Comparison of ENCODE assay signal across 7 cellular contexts in the genomic region with DNA sequence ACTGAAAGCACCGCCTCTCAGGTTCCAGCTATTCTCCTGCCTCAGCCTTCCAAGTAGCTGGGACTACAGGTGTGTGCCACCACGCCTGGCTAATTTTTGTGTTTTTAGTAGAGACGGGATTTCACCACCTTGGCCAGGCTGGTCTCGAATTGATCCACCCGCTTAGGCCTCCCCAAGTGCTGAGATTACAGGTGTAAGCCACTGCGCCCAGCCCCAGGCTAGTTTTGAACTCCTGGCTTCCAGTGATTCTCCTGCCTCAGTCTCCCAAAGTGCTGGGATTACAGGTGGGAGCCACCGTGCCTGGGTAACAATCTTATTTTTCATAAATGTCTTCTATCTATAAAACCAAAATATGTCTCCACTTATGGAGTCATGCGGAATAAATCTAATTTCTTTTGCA.
DNase-seq lines count a peak whose midpoint lies in the region; ATAC-seq and TF ChIP-seq lines count a peak whose summit lies in the region.
"Not testable (repeated sequence)": the region's sequence is repeated elsewhere in the genome, so short reads cannot be mapped to it uniquely, and the experiment has no call there.

No MANE protein-coding gene starts in this region.

- POLR2A ChIA-PET in CD8-positive, alpha-beta T cell (lab: Charles Lee) = not testable (repeated sequence)
- POLR2A ChIA-PET in activated CD4-positive, alpha-beta memory T cell treated with anti-CD3 and anti-CD28 coated beads, Interleukin-2, amount 10 ng/mL, durations not matched to agents 7 days and 5 days (lab: Charles Lee) = interaction anchor here (1.3 to 1.7 kb wide), 2 partner anchors 137 to 183 kb away, joined by 4 read pairs; a partner anchor contains a TSS

- not testable (repeated sequence) for H3K4me3 ChIP-seq in CD8-positive, alpha-beta T cell (ENCODE audit: low read depth, low read length)

- H3K27ac ChIP-seq in CD8-positive, alpha-beta T cell (ENCODE audit: low read depth, low read length) = not testable (repeated sequence)

- not testable (repeated sequence) for H3K27me3 ChIP-seq in CD8-positive, alpha-beta T cell (ENCODE audit: insufficient read depth, low read length)

- DNase-seq in CD8-positive, alpha-beta T cell; activated CD4-positive, alpha-beta memory T cell treated with anti-CD3 and anti-CD28 coated beads, Interleukin-2, amount 10 ng/mL, durations not matched to agents 7 days and 5 days; activated T-helper 2 cell treated with anti-CD3 and anti-CD28 coated beads, Interferon-gamma antibody, Interleukin-2, Interleukin-4, amounts not matched to agents 10 μg/mL and 5 μg/mL and 100 μg/mL, durations not matched to agents 14 hours and 24 hours and 36 hours (ENCODE audit: low spot score); memory B cell (ENCODE audit: low spot score in 2 of 2): not testable (repeated sequence)

- TF ChIP-seq CTCF in CD8-positive, alpha-beta T cell (IDR thresholded peaks at IDR 0.05); brain (conservative IDR thresholded peaks at IDR 0.05): not testable (repeated sequence)

- not testable (repeated sequence) for H3K9me3 ChIP-seq in CD8-positive, alpha-beta T cell (ENCODE audit: low read length)

- CTCF ChIA-PET in CD8-positive, alpha-beta T cell (lab: Charles Lee) = interaction anchor here (0.6 kb wide), 2 partner anchors 63 to 137 kb away, joined by 3 read pairs; no protein-coding TSS in a partner anchor
- CTCF ChIA-PET in activated CD4-positive, alpha-beta memory T cell treated with anti-CD3 and anti-CD28 coated beads, Interleukin-2, amount 10 ng/mL, durations not matched to agents 7 days and 5 days (lab: Charles Lee) = not testable (repeated sequence)

- ATAC-seq in CD8-positive, alpha-beta T cell; memory B cell (ENCODE audit: low read depth); stimulated activated memory B cell treated with anti-CD40 and anti-IgM and Interleukin-4, amounts not matched to agents 10 μg/mL and 1 μg/mL and 100 μg/mL, for 72 hours: not testable (repeated sequence)

- H3K36me3 Mint-ChIP-seq in CD8-positive, alpha-beta T cell; T-helper 1 cell treated with Interleukin-12 subunit alpha and Interleukin-12 subunit beta and Interleukin-4 antibody, amounts not matched to agents 30 μg/mL and 1 μg/mL, for 36 hours (ENCODE audit: low read depth); activated CD4-positive, alpha-beta memory T cell treated with anti-CD3 and anti-CD28 coated beads, Interleukin-2, amount 10 ng/mL, durations not matched to agents 7 days and 5 days (ENCODE audit: low read depth); activated T-helper 2 cell treated with anti-CD3 and anti-CD28 coated beads, Interferon-gamma antibody, Interleukin-2, Interleukin-4, amounts not matched to agents 10 μg/mL and 5 μg/mL and 100 μg/mL, durations not matched to agents 14 hours and 24 hours and 36 hours (ENCODE audit: low read depth); brain; memory B cell; stimulated activated memory B cell treated with anti-CD40 and anti-IgM and Interleukin-4, amounts not matched to agents 10 μg/mL and 1 μg/mL and 100 μg/mL, for 72 hours: not testable (repeated sequence)

- not testable (repeated sequence) for H3K27me3 Mint-ChIP-seq in CD8-positive, alpha-beta T cell (ENCODE audit: low read depth); T-helper 1 cell treated with Interleukin-12 subunit alpha and Interleukin-12 subunit beta and Interleukin-4 antibody, amounts not matched to agents 30 μg/mL and 1 μg/mL, for 36 hours (ENCODE audit: low read depth); activated CD4-positive, alpha-beta memory T cell treated with anti-CD3 and anti-CD28 coated beads, Interleukin-2, amount 10 ng/mL, durations not matched to agents 7 days and 5 days; activated T-helper 2 cell treated with anti-CD3 and anti-CD28 coated beads, Interferon-gamma antibody, Interleukin-2, Interleukin-4, amounts not matched to agents 10 μg/mL and 5 μg/mL and 100 μg/mL, durations not matched to agents 14 hours and 24 hours and 36 hours (ENCODE audit: low read depth); brain; memory B cell; stimulated activated memory B cell treated with anti-CD40 and anti-IgM and Interleukin-4, amounts not matched to agents 10 μg/mL and 1 μg/mL and 100 μg/mL, for 72 hours

- peaks cover 37% of the 10 kb centered on the region for H3K4me1 Mint-ChIP-seq in CD8-positive, alpha-beta T cell (ENCODE audit: low read depth)
- peaks cover 44% of the 10 kb centered on the region for H3K4me1 Mint-ChIP-seq in T-helper 1 cell treated with Interleukin-12 subunit alpha and Interleukin-12 subunit beta and Interleukin-4 antibody, amounts not matched to agents 30 μg/mL and 1 μg/mL, for 36 hours (ENCODE audit: low read depth)
- H3K4me1 Mint-ChIP-seq in activated CD4-positive, alpha-beta memory T cell treated with anti-CD3 and anti-CD28 coated beads, Interleukin-2, amount 10 ng/mL, durations not matched to agents 7 days and 5 days = peaks cover 45% of the 10 kb centered on the region
- peaks cover 39% of the 10 kb centered on the region for H3K4me1 Mint-ChIP-seq in activated T-helper 2 cell treated with anti-CD3 and anti-CD28 coated beads, Interferon-gamma antibody, Interleukin-2, Interleukin-4, amounts not matched to agents 10 μg/mL and 5 μg/mL and 100 μg/mL, durations not matched to agents 14 hours and 24 hours and 36 hours (ENCODE audit: low read depth)
- H3K4me1 Mint-ChIP-seq in brain = peaks cover 51% of the 10 kb centered on the region
- H3K4me1 Mint-ChIP-seq in memory B cell = not testable (repeated sequence)
- peaks cover 24% of the 10 kb centered on the region for H3K4me1 Mint-ChIP-seq in stimulated activated memory B cell treated with anti-CD40 and anti-IgM and Interleukin-4, amounts not matched to agents 10 μg/mL and 1 μg/mL and 100 μg/mL, for 72 hours

- H3K4me1 ChIP-seq in CD8-positive, alpha-beta T cell (ENCODE audit: insufficient read depth, low read length) = peaks cover 32% of the 10 kb centered on the region

- H3K36me3 ChIP-seq in CD8-positive, alpha-beta T cell (ENCODE audit: insufficient read depth, low read length) = not testable (repeated sequence)

- peak overlapping the region; percentile 60 for H3K27ac Mint-ChIP-seq in CD8-positive, alpha-beta T cell
- H3K27ac Mint-ChIP-seq in T-helper 1 cell treated with Interleukin-12 subunit alpha and Interleukin-12 subunit beta and Interleukin-4 antibody, amounts not matched to agents 30 μg/mL and 1 μg/mL, for 36 hours = peak overlapping the region; percentile 71
- peak overlapping the region; percentile 16 for H3K27ac Mint-ChIP-seq in activated CD4-positive, alpha-beta memory T cell treated with anti-CD3 and anti-CD28 coated beads, Interleukin-2, amount 10 ng/mL, durations not matched to agents 7 days and 5 days
- H3K27ac Mint-ChIP-seq in activated T-helper 2 cell treated with anti-CD3 and anti-CD28 coated beads, Interferon-gamma antibody, Interleukin-2, Interleukin-4, amounts not matched to agents 10 μg/mL and 5 μg/mL and 100 μg/mL, durations not matched to agents 14 hours and 24 hours and 36 hours = peak overlapping the region; percentile 98
- peak overlapping the region in 3 of 5 experiments; percentile 59 to 100 (median 99) for H3K27ac Mint-ChIP-seq in brain
- H3K27ac Mint-ChIP-seq in memory B cell = not testable (repeated sequence)
- H3K27ac Mint-ChIP-seq in stimulated activated memory B cell treated with anti-CD40 and anti-IgM and Interleukin-4, amounts not matched to agents 10 μg/mL and 1 μg/mL and 100 μg/mL, for 72 hours = peak overlapping the region; percentile 86

- intact Hi-C loops in CD8-positive, alpha-beta T cell (cut with DNase I, micrococcal nuclease) = loop anchor here in 1 of 2 experiments (5.0 to 10.0 kb wide), 2 partner anchors 351 to 1977 kb away; no protein-coding TSS in a partner anchor
- intact Hi-C loops in activated T-helper 2 cell treated with anti-CD3 and anti-CD28 coated beads, Interferon-gamma antibody, Interleukin-2, Interleukin-4, amounts not matched to agents 10 μg/mL and 5 μg/mL and 100 μg/mL, durations not matched to agents 14 hours and 24 hours and 36 hours (cut with micrococcal nuclease) = loop anchor here (1.0 to 10.0 kb wide), 6 partner anchors 34 to 433 kb away; no protein-coding TSS in a partner anchor

- H3K9me3 Mint-ChIP-seq in CD8-positive, alpha-beta T cell; T-helper 1 cell treated with Interleukin-12 subunit alpha and Interleukin-12 subunit beta and Interleukin-4 antibody, amounts not matched to agents 30 μg/mL and 1 μg/mL, for 36 hours; activated CD4-positive, alpha-beta memory T cell treated with anti-CD3 and anti-CD28 coated beads, Interleukin-2, amount 10 ng/mL, durations not matched to agents 7 days and 5 days; activated T-helper 2 cell treated with anti-CD3 and anti-CD28 coated beads, Interferon-gamma antibody, Interleukin-2, Interleukin-4, amounts not matched to agents 10 μg/mL and 5 μg/mL and 100 μg/mL, durations not matched to agents 14 hours and 24 hours and 36 hours; brain; memory B cell; stimulated activated memory B cell treated with anti-CD40 and anti-IgM and Interleukin-4, amounts not matched to agents 10 μg/mL and 1 μg/mL and 100 μg/mL, for 72 hours: not testable (repeated sequence)

- not testable (repeated sequence) for H3K4me3 Mint-ChIP-seq in CD8-positive, alpha-beta T cell; T-helper 1 cell treated with Interleukin-12 subunit alpha and Interleukin-12 subunit beta and Interleukin-4 antibody, amounts not matched to agents 30 μg/mL and 1 μg/mL, for 36 hours; activated CD4-positive, alpha-beta memory T cell treated with anti-CD3 and anti-CD28 coated beads, Interleukin-2, amount 10 ng/mL, durations not matched to agents 7 days and 5 days; activated T-helper 2 cell treated with anti-CD3 and anti-CD28 coated beads, Interferon-gamma antibody, Interleukin-2, Interleukin-4, amounts not matched to agents 10 μg/mL and 5 μg/mL and 100 μg/mL, durations not matched to agents 14 hours and 24 hours and 36 hours (ENCODE audit: low read depth); stimulated activated memory B cell treated with anti-CD40 and anti-IgM and Interleukin-4, amounts not matched to agents 10 μg/mL and 1 μg/mL and 100 μg/mL, for 72 hours
- peak overlapping the region in 1 of 5 experiments; percentile 16 for H3K4me3 Mint-ChIP-seq in brain
- peak overlapping the region; percentile 8 for H3K4me3 Mint-ChIP-seq in memory B cell
